In the genomic region with DNA sequence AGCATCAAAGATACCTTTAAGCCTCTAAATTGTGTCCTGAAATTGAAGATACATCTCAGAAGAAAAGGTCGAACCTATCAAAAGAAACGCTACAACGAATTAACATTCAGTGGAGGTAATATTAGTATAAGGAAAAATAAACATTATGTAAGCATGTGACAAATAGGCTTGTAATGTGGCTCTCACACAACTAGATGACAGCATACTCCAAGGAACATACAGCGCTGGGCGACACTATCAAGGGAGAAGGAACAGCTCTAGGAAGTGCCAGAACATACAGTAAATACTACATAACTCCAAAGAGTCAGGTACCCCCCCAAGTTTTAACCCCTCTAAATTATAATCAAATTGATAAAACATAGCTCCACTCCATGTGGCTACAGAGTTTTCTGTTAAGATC, we compare ENCODE assay signal across 8 cellular contexts.
DNase-seq lines count a peak whose midpoint lies in the region; ATAC-seq and TF ChIP-seq lines count a peak whose summit lies in the region.

No MANE protein-coding gene starts in this region.

- TF ChIP-seq CTCF in C4-2B (conservative IDR thresholded peaks at IDR 0.05) (peak; percentile 63), epithelial cell of esophagus (IDR thresholded peaks at IDR 0.05; ENCODE audit: insufficient read depth, low read depth, low read length, missing control alignments) (peak; percentile 83)

- H3K4me3 ChIP-seq in epithelial cell of esophagus (ENCODE audit: low read length): no peak overlapping the region

- H3K27ac ChIP-seq in C4-2B: no peak overlapping the region

- DNase-seq in KBM-7 (peak; percentile 7), NOMO-1 treated with DMSO at 0.1 percent for 48 hours (lab: John Stamatoyannopoulos, UW; ENCODE audit: unreplicated experiment) (peak; percentile 27), epithelial cell of esophagus (ENCODE audit: low read depth) (peak; percentile 78), putamen (ENCODE audit: low spot score) (peak; percentile 25)
- DNase-seq in central memory CD4-positive, alpha-beta T cell: no peak

- in situ Hi-C loops in KBM-7 (cut with MboI; ENCODE audit: low pct_unique_long_range_greater_than_20kb, low sequenced_read_pairs): loop anchor here (25.0 kb wide), 1 partner anchor 206 kb away; no protein-coding TSS in a partner anchor

- ATAC-seq in HG02970 (IDR thresholded peaks at IDR 0.05; ENCODE audit: low FRiP score, unreplicated experiment) (no peak), HG03045 (IDR thresholded peaks at IDR 0.05; ENCODE audit: unreplicated experiment) (no peak)
